ENCODE assay signal across 1 cellular context in genomic region chr19:39170398-39171231, GRCh38.
TF ChIP-seq lines count a peak whose summit lies in the region.

No MANE protein-coding gene starts in this region.

TF ChIP-seq in WTC11, 78 proteins besides CTCF, POLR2A, EP300 and RAD21 (continued from another document):
- TF ChIP-seq HMGXB4 (CRISPR knock-in tag; IDR thresholded peaks at IDR 0.05) = no peak
- no peak for TF ChIP-seq FOXJ3 (CRISPR knock-in tag; IDR thresholded peaks at IDR 0.05; ENCODE audit: borderline replicate concordance)
- TF ChIP-seq CREM (CRISPR knock-in tag; IDR thresholded peaks at IDR 0.05) = no peak
- no peak for TF ChIP-seq TCF7 (CRISPR knock-in tag; IDR thresholded peaks at IDR 0.05; ENCODE audit: low read depth)
- TF ChIP-seq MLX (CRISPR knock-in tag; IDR thresholded peaks at IDR 0.05) = no peak
- TF ChIP-seq ATF3 (CRISPR knock-in tag; conservative IDR thresholded peaks at IDR 0.05) = no peak
- TF ChIP-seq ZSCAN18 (CRISPR knock-in tag; IDR thresholded peaks at IDR 0.05) = no peak
- TF ChIP-seq TP53 (CRISPR knock-in tag; IDR thresholded peaks at IDR 0.05) = no peak
- TF ChIP-seq GTF2I (CRISPR knock-in tag; conservative IDR thresholded peaks at IDR 0.05) = no peak
- TF ChIP-seq SMAD3 (CRISPR knock-in tag; IDR thresholded peaks at IDR 0.05; ENCODE audit: borderline replicate concordance) = no peak
